ENCODE assay signal across 6 cellular contexts in genomic region chr15:28435594-28435993, GRCh38. TPM values are rescaled to one million over a fixed set of nuclear protein-coding genes. Genes with fewer than 3 reads are reported as not detected.
"Had no signal": no experiment of that assay in that cellular context is flagged by ENCODE, and none has a peak within 500 bp of the region (broad histone marks: within the 10 kb centered on the region; RNA-seq: fewer than 3 reads in every experiment).

No MANE protein-coding gene starts in this region.

RNA-seq across cellular contexts. Expression of gene GOLGA8F, which starts 57.1 kb away (rescaled TPM):
- total RNA-seq: MCF 10A, NCI-H460, OCI-LY7, PC-9, Right ventricle myocardium superior had no signal
- polyA plus RNA-seq: SK-N-SH had no signal
